11 cellular contexts compared by ENCODE assay signal in the genomic region with DNA sequence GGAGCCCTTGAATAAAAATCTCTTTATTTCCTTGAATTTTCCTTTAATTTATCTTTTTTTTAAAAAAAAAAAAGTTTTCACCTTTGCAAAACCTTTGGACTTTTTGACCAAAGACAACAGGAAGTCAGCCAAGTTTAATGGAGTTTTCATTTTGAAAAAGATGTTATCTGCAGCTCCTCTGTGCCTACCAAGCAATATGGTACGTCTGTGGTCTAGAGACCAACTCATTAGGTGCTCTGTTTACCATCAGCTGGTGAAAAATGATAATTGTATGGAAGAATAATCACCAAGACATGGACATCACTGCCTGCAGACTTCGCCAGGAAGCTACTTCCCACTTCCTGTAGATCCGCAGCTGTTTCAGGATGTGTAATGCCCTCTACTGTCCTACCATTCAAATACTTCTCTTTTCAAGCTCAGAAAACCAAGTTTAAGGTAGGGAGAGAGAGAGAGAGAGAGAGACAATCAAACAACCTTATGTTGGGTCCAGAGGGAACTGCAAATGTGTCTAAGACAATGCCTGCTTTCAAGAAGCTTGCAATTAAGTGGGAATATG. TPM values are rescaled to one million over a fixed set of nuclear protein-coding genes. Genes with fewer than 3 reads are reported as not detected.
DNase-seq lines count a peak whose midpoint lies in the region; ATAC-seq, FAIRE-seq and TF ChIP-seq lines count a peak whose summit lies in the region.
"Had no signal": no experiment of that assay in that cellular context is flagged by ENCODE, and none has a peak within 500 bp of the region (broad histone marks: within the 10 kb centered on the region; RNA-seq: fewer than 3 reads in every experiment).

No MANE protein-coding gene starts in this region.

- H3K27ac ChIP-seq in A549 (no peak overlapping the region), OCI-LY1 (ENCODE audit: low read depth, low read length, poor library complexity, severe bottlenecking) (no peak overlapping the region)
- H3K27ac ChIP-seq: thoracic aorta had no signal

- TF ChIP-seq EP300 in A549 (IDR thresholded peaks at IDR 0.05): no peak

- H3K4me1 ChIP-seq in A549 (no peaks in the 10 kb centered on the region), OCI-LY1 (ENCODE audit: insufficient read depth, low read length, severe bottlenecking) (no peaks in the 10 kb centered on the region)

- H3K27me3 ChIP-seq in OCI-LY1 (ENCODE audit: insufficient read depth, low read length): no peaks in the 10 kb centered on the region

- FAIRE-seq in A549 (lab: Jason Lieb, UNC): no peak

- peak in 1 of 2 experiments; percentile 68; a peak in 3 of 6 replicates for ATAC-seq in A549
- no peak for ATAC-seq in HG03045 (IDR thresholded peaks at IDR 0.05; ENCODE audit: unreplicated experiment)

- TF ChIP-seq POLR2A in A549 (IDR thresholded peaks at IDR 0.05; ENCODE audit: low read length): no peak

- H3K79me2 ChIP-seq in OCI-LY1 (ENCODE audit: insufficient read depth, low read length): no peaks in the 10 kb centered on the region

- 0 out of 3 replicates have a peak, but pooled peaks have one; percentile 13 for TF ChIP-seq CTCF in A549 (IDR thresholded peaks at IDR 0.05)
- peak; percentile 20; the same call in 1 of the 2 replicates for TF ChIP-seq CTCF in OCI-LY1 (IDR thresholded peaks at IDR 0.05; ENCODE audit: low read length)

- WGBS in A549 (ENCODE audit: missing lambda C conversion rate): 12% methylated on average over 3 of the region's 3 CpGs

- H3K9me3 ChIP-seq in A549: no peaks in the 10 kb centered on the region
- no peaks in the 10 kb centered on the region for H3K9me3 ChIP-seq in OCI-LY1 (ENCODE audit: low read length)
- H3K9me3 ChIP-seq: thoracic aorta had no signal

- POLR2A ChIA-PET in A549 (lab: Yijun Ruan, JAX): no interaction called here

- no peaks in the 10 kb centered on the region for H3K36me3 ChIP-seq in OCI-LY1 (ENCODE audit: insufficient read depth, low read length)
- H3K36me3 ChIP-seq: thoracic aorta had no signal

- no peak overlapping the region for H3K9ac ChIP-seq in OCI-LY1 (ENCODE audit: low read length)

- no peaks in the 10 kb centered on the region for H3F3A ChIP-seq in OCI-LY1 (ENCODE audit: insufficient read depth, low read length)

- no peaks in the 10 kb centered on the region for H3K9me2 ChIP-seq in OCI-LY1 (ENCODE audit: low read depth, low read length)

- CTCF ChIA-PET in A549 (lab: Yijun Ruan, JAX): interaction anchor here (0.8 to 1.5 kb wide), 4 partner anchors 18 to 239 kb away, joined by 3 to 7 read pairs (median 4); a partner anchor contains a TSS

- peak in 1 of 2 experiments; percentile 52 for DNase-seq in A549 (ENCODE audit: low read depth in 1 of 2, low spot score in 1 of 2)
- DNase-seq in EL: peak; percentile 32
- DNase-seq in dermis microvascular lymphatic vessel endothelial cell (ENCODE audit: low read depth in 2 of 2): peak; percentile 42 to 63
- DNase-seq in stimulated activated CD4-positive, alpha-beta T cell treated with anti-CD3 and anti-CD28 coated beads, Interleukin-1b, Interleukin-23, amount 100 ng/mL, for 48 hours: no peak
- no peak for DNase-seq in epidermal melanocyte (ENCODE audit: insufficient read length, low spot score)
- DNase-seq in GDM1 (lab: John Stamatoyannopoulos, UW): no peak
- DNase-seq: activated naive CD4-positive, alpha-beta T cell; effector memory CD4-positive, alpha-beta T cell had no signal

- TF ChIP-seq RAD21 in A549 (conservative IDR thresholded peaks at IDR 0.05 in 1 of 2, IDR thresholded peaks at IDR 0.05 in 1 of 2): peak in 1 of 2 experiments; percentile 50; a peak in 3 of 5 replicates

- H3K4me3 ChIP-seq in A549: no peak overlapping the region
- H3K4me3 ChIP-seq in OCI-LY1 (ENCODE audit: low read depth, low read length, poor library complexity, severe bottlenecking): no peak overlapping the region
- H3K4me3 ChIP-seq: thoracic aorta had no signal

- peak overlapping the region; percentile 15; the same call in 1 of the 3 replicates for H3K4me2 ChIP-seq in A549
- H3K4me2 ChIP-seq in OCI-LY1 (ENCODE audit: low read length): no peak overlapping the region

- no peaks in the 10 kb centered on the region for H4K20me1 ChIP-seq in OCI-LY1 (ENCODE audit: insufficient read depth, low read length)

- H2AFZ ChIP-seq in OCI-LY1 (ENCODE audit: low read length): no peak overlapping the region

TF ChIP-seq in A549, 52 proteins besides CTCF, POLR2A, EP300 and RAD21:
- 0 out of 3 replicates have a peak, but pooled peaks have one; percentile 13 for TF ChIP-seq SMC3 (IDR thresholded peaks at IDR 0.05)
- no peak for TF ChIP-seq MAFK (IDR thresholded peaks at IDR 0.05; ENCODE audit: partially characterized antibody)

RNA-seq across cellular contexts. Expression of a gene that starts 18.7 kb away (rescaled TPM):
- polyA plus RNA-seq in A549 (2011; rRNA removed) (0.34 and 0.42 TPM in 2 replicates), A549 (2017; fragmentation: RNase III; extraction: RNeasy Plus Mini Kit Qiagen cat#74134 plus additional on column Dnase treatment) (0.12 to 0.32 TPM (median 0.22 TPM) in 3 replicates)
- polyA plus RNA-seq in A549 (2012; cell fraction: cytosol; rRNA removed): 0.25 and 0.38 TPM in 2 replicates
- polyA plus RNA-seq in A549 (2012; cell fraction: nucleus; rRNA removed): 0.04 and 0.26 TPM in 2 replicates
- 0.83 and 1.8 TPM in 2 replicates for polyA minus RNA-seq in A549 (2011; rRNA and poly(A)+ RNA removed)
- 5.3 and 15.4 TPM in 2 replicates for total RNA-seq in dermis microvascular lymphatic vessel endothelial cell

Comparison
In these comparisons a context has a peak if more than half of its experiments do, and no peak if none do; other contexts are left out.
1. DNase-seq: peak in EL (single experiment) and dermis microvascular lymphatic vessel endothelial cell (2 of 2); none in stimulated activated CD4-positive, alpha-beta T cell treated with anti-CD3 and anti-CD28 coated beads, Interleukin-1b, Interleukin-23, amount 100 ng/mL, for 48 hours (single experiment), epidermal melanocyte (single experiment) and GDM1 (single experiment).